Comparison of ENCODE assay signal across 1 cellular context in the genomic region with DNA sequence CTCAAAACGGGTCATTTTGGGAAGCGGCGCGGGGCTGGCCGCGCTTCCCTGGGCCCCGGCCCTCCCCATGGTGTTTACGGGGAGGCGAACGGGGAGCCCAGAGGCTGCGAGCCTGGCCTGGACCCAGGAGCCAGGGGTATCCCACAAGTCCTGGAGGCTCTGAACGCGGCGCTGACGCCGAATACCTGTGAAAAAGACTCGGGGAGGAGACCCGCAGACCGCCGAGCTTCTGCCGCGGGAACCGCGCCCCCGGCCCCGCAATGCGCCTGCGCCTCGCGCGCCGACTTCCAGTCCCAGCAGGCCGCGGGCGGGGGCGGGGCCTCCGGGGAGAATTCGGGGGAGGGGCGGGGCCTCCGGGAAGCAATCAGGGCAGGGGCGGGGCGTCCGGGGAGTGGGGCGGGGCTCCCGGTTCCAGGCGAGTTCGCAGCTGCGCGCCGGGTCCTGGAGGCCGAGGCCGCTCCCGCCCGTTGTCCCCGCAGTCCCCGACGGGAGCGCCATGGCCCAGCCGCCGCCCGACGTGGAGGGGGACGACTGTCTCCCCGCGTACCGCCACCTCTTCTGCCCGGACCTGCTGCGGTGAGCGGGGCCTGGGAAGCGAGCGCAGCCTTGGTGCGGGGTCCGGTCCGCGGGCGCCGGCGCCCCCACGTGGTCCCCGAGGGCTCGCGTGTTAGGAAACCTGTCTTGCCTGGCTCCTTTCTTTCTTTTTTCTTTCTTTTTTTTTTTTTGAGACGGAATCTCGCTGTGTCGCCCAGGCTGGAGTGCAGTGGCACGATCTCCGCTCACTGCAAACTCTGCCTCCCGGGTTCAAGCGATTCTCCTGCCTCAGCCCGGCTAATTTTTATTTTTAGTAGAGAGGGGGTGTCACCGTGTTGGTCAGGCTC.
TF ChIP-seq lines count a peak whose summit lies in the region.

A gene with protein sequence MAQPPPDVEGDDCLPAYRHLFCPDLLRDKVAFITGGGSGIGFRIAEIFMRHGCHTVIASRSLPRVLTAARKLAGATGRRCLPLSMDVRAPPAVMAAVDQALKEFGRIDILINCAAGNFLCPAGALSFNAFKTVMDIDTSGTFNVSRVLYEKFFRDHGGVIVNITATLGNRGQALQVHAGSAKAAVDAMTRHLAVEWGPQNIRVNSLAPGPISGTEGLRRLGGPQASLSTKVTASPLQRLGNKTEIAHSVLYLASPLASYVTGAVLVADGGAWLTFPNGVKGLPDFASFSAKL (plus strand): TSS at position 418 of the 881 bp plus-strand sequence. CDS start 79 bp downstream, at position 497.

TF ChIP-seq in WTC11, 78 proteins besides CTCF, POLR2A, EP300 and RAD21 (continued from another document and continues in another):
- TF ChIP-seq NR2C2 (CRISPR knock-in tag; IDR thresholded peaks at IDR 0.05): no peak
- TF ChIP-seq MYBL2 (CRISPR knock-in tag; IDR thresholded peaks at IDR 0.05): peak; percentile 36; the same call in 1 of the 2 replicates
- no peak for TF ChIP-seq GABPB1 (CRISPR knock-in tag; IDR thresholded peaks at IDR 0.05)
- TF ChIP-seq, protein P1, sequence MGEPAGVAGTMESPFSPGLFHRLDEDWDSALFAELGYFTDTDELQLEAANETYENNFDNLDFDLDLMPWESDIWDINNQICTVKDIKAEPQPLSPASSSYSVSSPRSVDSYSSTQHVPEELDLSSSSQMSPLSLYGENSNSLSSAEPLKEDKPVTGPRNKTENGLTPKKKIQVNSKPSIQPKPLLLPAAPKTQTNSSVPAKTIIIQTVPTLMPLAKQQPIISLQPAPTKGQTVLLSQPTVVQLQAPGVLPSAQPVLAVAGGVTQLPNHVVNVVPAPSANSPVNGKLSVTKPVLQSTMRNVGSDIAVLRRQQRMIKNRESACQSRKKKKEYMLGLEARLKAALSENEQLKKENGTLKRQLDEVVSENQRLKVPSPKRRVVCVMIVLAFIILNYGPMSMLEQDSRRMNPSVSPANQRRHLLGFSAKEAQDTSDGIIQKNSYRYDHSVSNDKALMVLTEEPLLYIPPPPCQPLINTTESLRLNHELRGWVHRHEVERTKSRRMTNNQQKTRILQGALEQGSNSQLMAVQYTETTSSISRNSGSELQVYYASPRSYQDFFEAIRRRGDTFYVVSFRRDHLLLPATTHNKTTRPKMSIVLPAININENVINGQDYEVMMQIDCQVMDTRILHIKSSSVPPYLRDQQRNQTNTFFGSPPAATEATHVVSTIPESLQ (CRISPR knock-in tag; IDR thresholded peaks at IDR 0.05): no peak
- no peak for TF ChIP-seq TP53 (CRISPR knock-in tag; IDR thresholded peaks at IDR 0.05)
- peak; percentile 66 for TF ChIP-seq FOXP1 (CRISPR knock-in tag; IDR thresholded peaks at IDR 0.05; ENCODE audit: borderline replicate concordance)
- TF ChIP-seq, protein P2, sequence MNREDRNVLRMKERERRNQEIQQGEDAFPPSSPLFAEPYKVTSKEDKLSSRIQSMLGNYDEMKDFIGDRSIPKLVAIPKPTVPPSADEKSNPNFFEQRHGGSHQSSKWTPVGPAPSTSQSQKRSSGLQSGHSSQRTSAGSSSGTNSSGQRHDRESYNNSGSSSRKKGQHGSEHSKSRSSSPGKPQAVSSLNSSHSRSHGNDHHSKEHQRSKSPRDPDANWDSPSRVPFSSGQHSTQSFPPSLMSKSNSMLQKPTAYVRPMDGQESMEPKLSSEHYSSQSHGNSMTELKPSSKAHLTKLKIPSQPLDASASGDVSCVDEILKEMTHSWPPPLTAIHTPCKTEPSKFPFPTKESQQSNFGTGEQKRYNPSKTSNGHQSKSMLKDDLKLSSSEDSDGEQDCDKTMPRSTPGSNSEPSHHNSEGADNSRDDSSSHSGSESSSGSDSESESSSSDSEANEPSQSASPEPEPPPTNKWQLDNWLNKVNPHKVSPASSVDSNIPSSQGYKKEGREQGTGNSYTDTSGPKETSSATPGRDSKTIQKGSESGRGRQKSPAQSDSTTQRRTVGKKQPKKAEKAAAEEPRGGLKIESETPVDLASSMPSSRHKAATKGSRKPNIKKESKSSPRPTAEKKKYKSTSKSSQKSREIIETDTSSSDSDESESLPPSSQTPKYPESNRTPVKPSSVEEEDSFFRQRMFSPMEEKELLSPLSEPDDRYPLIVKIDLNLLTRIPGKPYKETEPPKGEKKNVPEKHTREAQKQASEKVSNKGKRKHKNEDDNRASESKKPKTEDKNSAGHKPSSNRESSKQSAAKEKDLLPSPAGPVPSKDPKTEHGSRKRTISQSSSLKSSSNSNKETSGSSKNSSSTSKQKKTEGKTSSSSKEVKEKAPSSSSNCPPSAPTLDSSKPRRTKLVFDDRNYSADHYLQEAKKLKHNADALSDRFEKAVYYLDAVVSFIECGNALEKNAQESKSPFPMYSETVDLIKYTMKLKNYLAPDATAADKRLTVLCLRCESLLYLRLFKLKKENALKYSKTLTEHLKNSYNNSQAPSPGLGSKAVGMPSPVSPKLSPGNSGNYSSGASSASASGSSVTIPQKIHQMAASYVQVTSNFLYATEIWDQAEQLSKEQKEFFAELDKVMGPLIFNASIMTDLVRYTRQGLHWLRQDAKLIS (CRISPR knock-in tag; IDR thresholded peaks at IDR 0.05; ENCODE audit: borderline replicate concordance): no peak
- no peak for TF ChIP-seq KAT7 (CRISPR knock-in tag; IDR thresholded peaks at IDR 0.05; ENCODE audit: borderline replicate concordance)
- TF ChIP-seq ZNF138 (CRISPR knock-in tag; conservative IDR thresholded peaks at IDR 0.05): 0 out of 2 replicates have a peak, but pooled peaks have one; percentile 47
- TF ChIP-seq ESRRA (CRISPR knock-in tag; IDR thresholded peaks at IDR 0.05; ENCODE audit: borderline replicate concordance): no peak
- TF ChIP-seq NFYB (CRISPR knock-in tag; conservative IDR thresholded peaks at IDR 0.05; ENCODE audit: low read depth): no peak
- TF ChIP-seq, protein P3, sequence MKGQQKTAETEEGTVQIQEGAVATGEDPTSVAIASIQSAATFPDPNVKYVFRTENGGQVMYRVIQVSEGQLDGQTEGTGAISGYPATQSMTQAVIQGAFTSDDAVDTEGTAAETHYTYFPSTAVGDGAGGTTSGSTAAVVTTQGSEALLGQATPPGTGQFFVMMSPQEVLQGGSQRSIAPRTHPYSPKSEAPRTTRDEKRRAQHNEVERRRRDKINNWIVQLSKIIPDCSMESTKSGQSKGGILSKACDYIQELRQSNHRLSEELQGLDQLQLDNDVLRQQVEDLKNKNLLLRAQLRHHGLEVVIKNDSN (CRISPR knock-in tag; IDR thresholded peaks at IDR 0.05): 0 out of 2 replicates have a peak, but pooled peaks have one; percentile 18
- no peak for TF ChIP-seq ZBTB21 (CRISPR knock-in tag; IDR thresholded peaks at IDR 0.05; ENCODE audit: borderline replicate concordance)
- TF ChIP-seq, protein P4, sequence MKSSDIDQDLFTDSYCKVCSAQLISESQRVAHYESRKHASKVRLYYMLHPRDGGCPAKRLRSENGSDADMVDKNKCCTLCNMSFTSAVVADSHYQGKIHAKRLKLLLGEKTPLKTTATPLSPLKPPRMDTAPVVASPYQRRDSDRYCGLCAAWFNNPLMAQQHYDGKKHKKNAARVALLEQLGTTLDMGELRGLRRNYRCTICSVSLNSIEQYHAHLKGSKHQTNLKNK (CRISPR knock-in tag; IDR thresholded peaks at IDR 0.05): peak; percentile 89
- no peak for TF ChIP-seq NFATC4 (CRISPR knock-in tag; IDR thresholded peaks at IDR 0.05)
- TF ChIP-seq, protein P5, sequence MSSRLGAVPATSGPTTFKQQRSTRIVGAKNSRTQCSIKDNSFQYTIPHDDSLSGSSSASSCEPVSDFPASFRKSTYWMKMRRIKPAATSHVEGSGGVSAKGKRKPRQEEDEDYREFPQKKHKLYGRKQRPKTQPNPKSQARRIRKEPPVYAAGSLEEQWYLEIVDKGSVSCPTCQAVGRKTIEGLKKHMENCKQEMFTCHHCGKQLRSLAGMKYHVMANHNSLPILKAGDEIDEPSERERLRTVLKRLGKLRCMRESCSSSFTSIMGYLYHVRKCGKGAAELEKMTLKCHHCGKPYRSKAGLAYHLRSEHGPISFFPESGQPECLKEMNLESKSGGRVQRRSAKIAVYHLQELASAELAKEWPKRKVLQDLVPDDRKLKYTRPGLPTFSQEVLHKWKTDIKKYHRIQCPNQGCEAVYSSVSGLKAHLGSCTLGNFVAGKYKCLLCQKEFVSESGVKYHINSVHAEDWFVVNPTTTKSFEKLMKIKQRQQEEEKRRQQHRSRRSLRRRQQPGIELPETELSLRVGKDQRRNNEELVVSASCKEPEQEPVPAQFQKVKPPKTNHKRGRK (CRISPR knock-in tag; IDR thresholded peaks at IDR 0.05; ENCODE audit: borderline replicate concordance): no peak
- TF ChIP-seq, protein P6, sequence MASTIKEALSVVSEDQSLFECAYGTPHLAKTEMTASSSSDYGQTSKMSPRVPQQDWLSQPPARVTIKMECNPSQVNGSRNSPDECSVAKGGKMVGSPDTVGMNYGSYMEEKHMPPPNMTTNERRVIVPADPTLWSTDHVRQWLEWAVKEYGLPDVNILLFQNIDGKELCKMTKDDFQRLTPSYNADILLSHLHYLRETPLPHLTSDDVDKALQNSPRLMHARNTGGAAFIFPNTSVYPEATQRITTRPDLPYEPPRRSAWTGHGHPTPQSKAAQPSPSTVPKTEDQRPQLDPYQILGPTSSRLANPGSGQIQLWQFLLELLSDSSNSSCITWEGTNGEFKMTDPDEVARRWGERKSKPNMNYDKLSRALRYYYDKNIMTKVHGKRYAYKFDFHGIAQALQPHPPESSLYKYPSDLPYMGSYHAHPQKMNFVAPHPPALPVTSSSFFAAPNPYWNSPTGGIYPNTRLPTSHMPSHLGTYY (CRISPR knock-in tag; IDR thresholded peaks at IDR 0.05): peak; percentile 82
- TF ChIP-seq, protein P7, sequence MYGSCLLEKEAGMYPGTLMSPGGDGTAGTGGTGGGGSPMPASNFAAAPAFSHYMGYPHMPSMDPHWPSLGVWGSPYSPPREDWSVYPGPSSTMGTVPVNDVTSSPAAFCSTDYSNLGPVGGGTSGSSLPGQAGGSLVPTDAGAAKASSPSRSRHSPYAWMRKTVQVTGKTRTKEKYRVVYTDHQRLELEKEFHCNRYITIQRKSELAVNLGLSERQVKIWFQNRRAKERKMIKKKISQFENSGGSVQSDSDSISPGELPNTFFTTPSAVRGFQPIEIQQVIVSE (CRISPR knock-in tag; IDR thresholded peaks at IDR 0.05; ENCODE audit: borderline replicate concordance): no peak
- TF ChIP-seq, protein P8, sequence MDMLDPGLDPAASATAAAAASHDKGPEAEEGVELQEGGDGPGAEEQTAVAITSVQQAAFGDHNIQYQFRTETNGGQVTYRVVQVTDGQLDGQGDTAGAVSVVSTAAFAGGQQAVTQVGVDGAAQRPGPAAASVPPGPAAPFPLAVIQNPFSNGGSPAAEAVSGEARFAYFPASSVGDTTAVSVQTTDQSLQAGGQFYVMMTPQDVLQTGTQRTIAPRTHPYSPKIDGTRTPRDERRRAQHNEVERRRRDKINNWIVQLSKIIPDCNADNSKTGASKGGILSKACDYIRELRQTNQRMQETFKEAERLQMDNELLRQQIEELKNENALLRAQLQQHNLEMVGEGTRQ (CRISPR knock-in tag; IDR thresholded peaks at IDR 0.05): peak; percentile 40
- TF ChIP-seq OVOL2 (CRISPR knock-in tag; IDR thresholded peaks at IDR 0.05; ENCODE audit: borderline replicate concordance): no peak
- no peak for TF ChIP-seq RELA (CRISPR knock-in tag; IDR thresholded peaks at IDR 0.05; ENCODE audit: borderline replicate concordance)
- TF ChIP-seq ZNF317 (CRISPR knock-in tag; IDR thresholded peaks at IDR 0.05; ENCODE audit: borderline replicate concordance, low read depth): no peak
- TF ChIP-seq, protein P9, sequence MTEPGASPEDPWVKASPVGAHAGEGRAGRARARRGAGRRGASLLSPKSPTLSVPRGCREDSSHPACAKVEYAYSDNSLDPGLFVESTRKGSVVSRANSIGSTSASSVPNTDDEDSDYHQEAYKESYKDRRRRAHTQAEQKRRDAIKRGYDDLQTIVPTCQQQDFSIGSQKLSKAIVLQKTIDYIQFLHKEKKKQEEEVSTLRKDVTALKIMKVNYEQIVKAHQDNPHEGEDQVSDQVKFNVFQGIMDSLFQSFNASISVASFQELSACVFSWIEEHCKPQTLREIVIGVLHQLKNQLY (CRISPR knock-in tag; IDR thresholded peaks at IDR 0.05): no peak
- no peak for TF ChIP-seq ELF4 (CRISPR knock-in tag; IDR thresholded peaks at IDR 0.05; ENCODE audit: low read depth)
- TF ChIP-seq SMAD3 (CRISPR knock-in tag; IDR thresholded peaks at IDR 0.05; ENCODE audit: borderline replicate concordance): no peak
- TF ChIP-seq ZNF219 (CRISPR knock-in tag; IDR thresholded peaks at IDR 0.05; ENCODE audit: borderline replicate concordance): no peak; the same call in 1 of the 2 replicates
- peak; percentile 83 for TF ChIP-seq EMX1 (CRISPR knock-in tag; IDR thresholded peaks at IDR 0.05)
- no peak for TF ChIP-seq CREM (CRISPR knock-in tag; IDR thresholded peaks at IDR 0.05)
- no peak for TF ChIP-seq RORB (CRISPR knock-in tag; IDR thresholded peaks at IDR 0.05)
- TF ChIP-seq, protein P10, sequence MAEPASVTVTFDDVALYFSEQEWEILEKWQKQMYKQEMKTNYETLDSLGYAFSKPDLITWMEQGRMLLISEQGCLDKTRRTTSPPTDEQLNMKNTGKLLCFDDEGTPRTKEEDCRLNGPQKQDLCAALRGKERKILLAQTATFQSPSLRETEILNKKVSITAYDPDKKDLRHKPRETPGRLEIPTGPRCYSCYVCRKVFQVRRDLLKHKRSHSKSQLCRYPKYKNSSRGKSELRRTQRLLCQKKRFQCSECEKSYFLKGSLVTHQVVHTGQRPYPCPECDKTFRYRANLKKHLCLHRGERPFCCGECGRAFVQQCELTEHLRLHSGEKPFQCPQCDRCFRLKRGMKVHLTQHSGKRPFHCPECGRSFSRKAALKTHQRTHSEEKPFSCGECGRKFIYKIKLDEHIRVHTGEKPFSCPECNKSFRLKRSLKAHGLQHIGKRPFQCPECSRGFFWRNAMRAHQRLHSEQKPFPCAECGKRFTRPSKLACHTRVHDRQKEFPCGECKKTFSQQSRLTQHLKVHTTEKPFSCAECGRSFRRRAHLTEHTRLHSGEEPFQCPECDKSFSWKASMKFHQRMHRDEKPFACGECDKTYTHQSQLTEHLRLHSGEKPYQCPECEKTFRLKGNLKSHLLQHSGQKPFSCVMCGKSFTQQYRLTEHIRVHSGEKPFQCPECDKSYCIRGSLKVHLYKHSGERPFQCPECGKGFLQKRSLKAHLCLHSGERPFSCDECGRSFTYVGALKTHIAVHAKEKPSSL (CRISPR knock-in tag; conservative IDR thresholded peaks at IDR 0.05): no peak
- TF ChIP-seq NR3C1 (CRISPR knock-in tag; conservative IDR thresholded peaks at IDR 0.05; ENCODE audit: low read depth): no peak
- TF ChIP-seq NFE2L1 (CRISPR knock-in tag; IDR thresholded peaks at IDR 0.05): 0 out of 2 replicates have a peak, but pooled peaks have one; percentile 47
- no peak for TF ChIP-seq MXD4 (CRISPR knock-in tag; IDR thresholded peaks at IDR 0.05; ENCODE audit: borderline replicate concordance)
- TF ChIP-seq, protein P11, sequence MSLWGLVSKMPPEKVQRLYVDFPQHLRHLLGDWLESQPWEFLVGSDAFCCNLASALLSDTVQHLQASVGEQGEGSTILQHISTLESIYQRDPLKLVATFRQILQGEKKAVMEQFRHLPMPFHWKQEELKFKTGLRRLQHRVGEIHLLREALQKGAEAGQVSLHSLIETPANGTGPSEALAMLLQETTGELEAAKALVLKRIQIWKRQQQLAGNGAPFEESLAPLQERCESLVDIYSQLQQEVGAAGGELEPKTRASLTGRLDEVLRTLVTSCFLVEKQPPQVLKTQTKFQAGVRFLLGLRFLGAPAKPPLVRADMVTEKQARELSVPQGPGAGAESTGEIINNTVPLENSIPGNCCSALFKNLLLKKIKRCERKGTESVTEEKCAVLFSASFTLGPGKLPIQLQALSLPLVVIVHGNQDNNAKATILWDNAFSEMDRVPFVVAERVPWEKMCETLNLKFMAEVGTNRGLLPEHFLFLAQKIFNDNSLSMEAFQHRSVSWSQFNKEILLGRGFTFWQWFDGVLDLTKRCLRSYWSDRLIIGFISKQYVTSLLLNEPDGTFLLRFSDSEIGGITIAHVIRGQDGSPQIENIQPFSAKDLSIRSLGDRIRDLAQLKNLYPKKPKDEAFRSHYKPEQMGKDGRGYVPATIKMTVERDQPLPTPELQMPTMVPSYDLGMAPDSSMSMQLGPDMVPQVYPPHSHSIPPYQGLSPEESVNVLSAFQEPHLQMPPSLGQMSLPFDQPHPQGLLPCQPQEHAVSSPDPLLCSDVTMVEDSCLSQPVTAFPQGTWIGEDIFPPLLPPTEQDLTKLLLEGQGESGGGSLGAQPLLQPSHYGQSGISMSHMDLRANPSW (CRISPR knock-in tag; conservative IDR thresholded peaks at IDR 0.05; ENCODE audit: low read depth): 0 out of 2 replicates have a peak, but pooled peaks have one; percentile 28
- no peak for TF ChIP-seq ETV6 (CRISPR knock-in tag; IDR thresholded peaks at IDR 0.05)
- TF ChIP-seq ATF1 (CRISPR knock-in tag; IDR thresholded peaks at IDR 0.05): no peak
